In genomic region chr10:102935939-102936605, GRCh38 we compare ENCODE assay signal across 22 cellular contexts. TPM values are rescaled to one million over a fixed set of nuclear protein-coding genes. Genes with fewer than 3 reads are reported as not detected.
DNase-seq lines count a peak whose midpoint lies in the region; ATAC-seq and TF ChIP-seq lines count a peak whose summit lies in the region.
"Had no signal": no experiment of that assay in that cellular context is flagged by ENCODE, and none has a peak within 500 bp of the region (broad histone marks: within the 10 kb centered on the region; RNA-seq: fewer than 3 reads in every experiment).

No MANE protein-coding gene starts in this region.

- no peaks in the 10 kb centered on the region for H3K9me3 ChIP-seq in SK-N-SH
- H3K9me3 ChIP-seq: HAP-1, psoas muscle, testis had no signal

- no peak overlapping the region for H2AFZ ChIP-seq in SK-N-SH (ENCODE audit: low read depth)

- POLR2A ChIA-PET in SK-N-SH (lab: Yijun Ruan, JAX) = no interaction called here

- intact Hi-C loops in activated T-helper 1 cell treated with anti-CD3 and anti-CD28 coated beads, Interleukin-12 subunit alpha, Interleukin-12 subunit beta, Interleukin-2, Interleukin-4 antibody, amounts not matched to agents 30 ng/mL and 10 ng/mL and 1 ng/mL, durations not matched to agents 14 hours and 24 hours and 36 hours (cut with micrococcal nuclease) = no loop called here

- H3K79me2 ChIP-seq in SK-N-SH (ENCODE audit: insufficient read depth) = no peaks in the 10 kb centered on the region

- no peak overlapping the region for H3K4me2 ChIP-seq in SK-N-SH

- WGBS in SK-N-SH (ENCODE audit: low lambda C conversion rate) = 100% methylated on average over 3 of the region's 3 CpGs

- H3K4me3 Mint-ChIP-seq in activated CD8-positive, alpha-beta memory T cell treated with anti-CD3 and anti-CD28 coated beads, Interleukin-2, amount 10 ng/mL, durations not matched to agents 7 days and 5 days = no peak overlapping the region
- no peak overlapping the region for H3K4me3 Mint-ChIP-seq in activated T-helper 1 cell treated with anti-CD3 and anti-CD28 coated beads, Interleukin-12 subunit alpha, Interleukin-12 subunit beta, Interleukin-2, Interleukin-4 antibody, amounts not matched to agents 30 ng/mL and 10 ng/mL and 1 ng/mL, durations not matched to agents 14 hours and 24 hours and 36 hours
- H3K4me3 Mint-ChIP-seq: neural crest cell had no signal

- H3K9ac ChIP-seq in SK-N-SH = no peak overlapping the region
- H3K9ac ChIP-seq: BLaER1 treated with 17β-estradiol and CSF1 and Interleukin-3, amounts not matched to agents 10 nM and 100 nM had no signal

- H3K36me3 ChIP-seq in SK-N-SH (replicated peaks in 1 of 2; ENCODE audit: control insufficient read depth in 1 of 2, insufficient read depth in 2 of 2, low read length in 1 of 2) = no peaks in the 10 kb centered on the region
- H3K36me3 ChIP-seq: HAP-1 had no signal

- no peaks in the 10 kb centered on the region for H3K9me3 Mint-ChIP-seq in activated CD8-positive, alpha-beta memory T cell treated with anti-CD3 and anti-CD28 coated beads, Interleukin-2, amount 10 ng/mL, durations not matched to agents 7 days and 5 days (ENCODE audit: low read depth)
- H3K9me3 Mint-ChIP-seq in activated T-helper 1 cell treated with anti-CD3 and anti-CD28 coated beads, Interleukin-12 subunit alpha, Interleukin-12 subunit beta, Interleukin-2, Interleukin-4 antibody, amounts not matched to agents 30 ng/mL and 10 ng/mL and 1 ng/mL, durations not matched to agents 14 hours and 24 hours and 36 hours = no peaks in the 10 kb centered on the region
- H3K9me3 Mint-ChIP-seq: neural crest cell had no signal

- peak overlapping the region; percentile 40 for H3K27ac Mint-ChIP-seq in activated CD8-positive, alpha-beta memory T cell treated with anti-CD3 and anti-CD28 coated beads, Interleukin-2, amount 10 ng/mL, durations not matched to agents 7 days and 5 days
- peak overlapping the region; percentile 16 for H3K27ac Mint-ChIP-seq in activated T-helper 1 cell treated with anti-CD3 and anti-CD28 coated beads, Interleukin-12 subunit alpha, Interleukin-12 subunit beta, Interleukin-2, Interleukin-4 antibody, amounts not matched to agents 30 ng/mL and 10 ng/mL and 1 ng/mL, durations not matched to agents 14 hours and 24 hours and 36 hours

- H3K4me3 ChIP-seq in SK-N-SH (ENCODE audit: low read depth in 2 of 2, low read length in 1 of 2) = no peak overlapping the region
- H3K4me3 ChIP-seq: BLaER1 treated with 17β-estradiol and CSF1 and Interleukin-3, amounts not matched to agents 10 nM and 100 nM; HAP-1; psoas muscle; testis had no signal

- no peaks in the 10 kb centered on the region for H3K4me1 ChIP-seq in SK-N-SH (ENCODE audit: control insufficient read depth in 1 of 2, insufficient read depth in 2 of 2, low read depth in 1 of 2, low read length in 1 of 2)
- H3K4me1 ChIP-seq: HAP-1, psoas muscle, testis had no signal

- no peaks in the 10 kb centered on the region for H4K20me1 ChIP-seq in SK-N-SH (ENCODE audit: insufficient read depth)
- H4K20me1 ChIP-seq: BLaER1 treated with 17β-estradiol and CSF1 and Interleukin-3, amounts not matched to agents 10 nM and 100 nM had no signal

- no peak for TF ChIP-seq CTCF in SK-N-SH (IDR thresholded peaks at IDR 0.05)

- H3K9me2 ChIP-seq in SK-N-SH = no peaks in the 10 kb centered on the region

- no peaks in the 10 kb centered on the region for H3F3A ChIP-seq in SK-N-SH (replicated peaks; ENCODE audit: insufficient read depth)

- no peak for TF ChIP-seq EP300 in SK-N-SH (IDR thresholded peaks at IDR 0.05; ENCODE audit: borderline replicate concordance in 1 of 2, low read depth in 1 of 2, low read length in 1 of 2)

- ATAC-seq in activated CD8-positive, alpha-beta memory T cell treated with anti-CD3 and anti-CD28 coated beads, Interleukin-2, amount 10 ng/mL, durations not matched to agents 7 days and 5 days = peak; percentile 65
- ATAC-seq: psoas muscle had no signal

- H3K27me3 ChIP-seq in SK-N-SH (ENCODE audit: insufficient read depth) = no peaks in the 10 kb centered on the region
- H3K27me3 ChIP-seq: BLaER1 treated with 17β-estradiol and CSF1 and Interleukin-3, amounts not matched to agents 10 nM and 100 nM; testis had no signal

- peaks cover 13% of the 10 kb centered on the region for H3K4me1 Mint-ChIP-seq in activated CD8-positive, alpha-beta memory T cell treated with anti-CD3 and anti-CD28 coated beads, Interleukin-2, amount 10 ng/mL, durations not matched to agents 7 days and 5 days
- peaks cover 11% of the 10 kb centered on the region for H3K4me1 Mint-ChIP-seq in activated T-helper 1 cell treated with anti-CD3 and anti-CD28 coated beads, Interleukin-12 subunit alpha, Interleukin-12 subunit beta, Interleukin-2, Interleukin-4 antibody, amounts not matched to agents 30 ng/mL and 10 ng/mL and 1 ng/mL, durations not matched to agents 14 hours and 24 hours and 36 hours (ENCODE audit: low read depth)
- H3K4me1 Mint-ChIP-seq: neural crest cell had no signal

- H3K27ac ChIP-seq in SK-N-SH (ENCODE audit: low read depth in 2 of 2, low read length in 1 of 2) = no peak overlapping the region
- H3K27ac ChIP-seq: BLaER1 treated with 17β-estradiol and CSF1 and Interleukin-3, amounts not matched to agents 10 nM and 100 nM; psoas muscle; testis had no signal

- no peak for TF ChIP-seq RAD21 in SK-N-SH (IDR thresholded peaks at IDR 0.05; ENCODE audit: low read length)

- H3K36me3 Mint-ChIP-seq in activated CD8-positive, alpha-beta memory T cell treated with anti-CD3 and anti-CD28 coated beads, Interleukin-2, amount 10 ng/mL, durations not matched to agents 7 days and 5 days = no peaks in the 10 kb centered on the region
- no peaks in the 10 kb centered on the region for H3K36me3 Mint-ChIP-seq in activated T-helper 1 cell treated with anti-CD3 and anti-CD28 coated beads, Interleukin-12 subunit alpha, Interleukin-12 subunit beta, Interleukin-2, Interleukin-4 antibody, amounts not matched to agents 30 ng/mL and 10 ng/mL and 1 ng/mL, durations not matched to agents 14 hours and 24 hours and 36 hours (ENCODE audit: low read depth)

- no peak for DNase-seq in activated CD8-positive, alpha-beta memory T cell treated with anti-CD3 and anti-CD28 coated beads, Interleukin-2, amount 10 ng/mL, durations not matched to agents 7 days and 5 days
- no peak for DNase-seq in activated CD8-positive, alpha-beta memory T cell treated with anti-CD3 and anti-CD28 coated beads, Interleukin-2, amount 50 U/mL, for 48 hours
- DNase-seq in NCI-H2171 (lab: John Stamatoyannopoulos, UW) = peak; percentile 25
- DNase-seq in activated T-helper 1 cell treated with anti-CD3 and anti-CD28 coated beads, Interleukin-12 subunit alpha, Interleukin-12 subunit beta, Interleukin-2, Interleukin-4 antibody, amounts not matched to agents 30 ng/mL and 10 ng/mL and 1 ng/mL, durations not matched to agents 14 hours and 24 hours and 36 hours (ENCODE audit: low spot score) = no peak
- peak; percentile 51 for DNase-seq in stimulated activated CD4-positive, alpha-beta T cell treated with anti-CD3 and anti-CD28 coated beads, Interleukin-15, amount 100 ng/mL, for 24 hours
- no peak for DNase-seq in NCI-H187 (lab: John Stamatoyannopoulos, UW)
- DNase-seq in mucosa of gallbladder (ENCODE audit: low spot score) = no peak
- DNase-seq in SK-N-SH = no peak
- DNase-seq: activated CD4-positive, CD25-positive, alpha-beta regulatory T cell treated with anti-CD3 and anti-CD28 coated beads, Interleukin-2, amount 50 U/mL, for 72 hours; activated effector memory CD4-positive, alpha-beta T cell treated with Interleukin-2 at 50 U/mL for 16 hours; Calu3; foreskin melanocyte; hippocampal formation; NCI-H1105 treated with DMSO at 0.1 percent for 48 hours; NCI-H510A treated with DMSO at 0.1 percent for 48 hours; NK-92 treated with Interleukin-12 subunit alpha and Interleukin-12 subunit beta, amount 100 ng/mL, for 24 hours; psoas muscle; small intestine; testis had no signal

- CTCF ChIA-PET in activated CD8-positive, alpha-beta memory T cell treated with anti-CD3 and anti-CD28 coated beads, Interleukin-2, amount 10 ng/mL, durations not matched to agents 7 days and 5 days (lab: Charles Lee) = no interaction called here
- CTCF ChIA-PET in SK-N-SH (lab: Yijun Ruan, JAX) = no interaction called here

- H3K27me3 Mint-ChIP-seq in activated CD8-positive, alpha-beta memory T cell treated with anti-CD3 and anti-CD28 coated beads, Interleukin-2, amount 10 ng/mL, durations not matched to agents 7 days and 5 days = no peaks in the 10 kb centered on the region
- no peaks in the 10 kb centered on the region for H3K27me3 Mint-ChIP-seq in activated T-helper 1 cell treated with anti-CD3 and anti-CD28 coated beads, Interleukin-12 subunit alpha, Interleukin-12 subunit beta, Interleukin-2, Interleukin-4 antibody, amounts not matched to agents 30 ng/mL and 10 ng/mL and 1 ng/mL, durations not matched to agents 14 hours and 24 hours and 36 hours (ENCODE audit: insufficient read depth)

TF ChIP-seq in SK-N-SH, 30 proteins besides CTCF, POLR2A, EP300 and RAD21 (continues in another document):
- TF ChIP-seq GABPA (IDR thresholded peaks at IDR 0.05; ENCODE audit: low read depth) = no peak
- TF ChIP-seq FOXJ3 (CRISPR knock-in tag; IDR thresholded peaks at IDR 0.05) = no peak
- no peak for TF ChIP-seq IRF3 (IDR thresholded peaks at IDR 0.05; ENCODE audit: low read depth, low read length)
- TF ChIP-seq, protein P1, sequence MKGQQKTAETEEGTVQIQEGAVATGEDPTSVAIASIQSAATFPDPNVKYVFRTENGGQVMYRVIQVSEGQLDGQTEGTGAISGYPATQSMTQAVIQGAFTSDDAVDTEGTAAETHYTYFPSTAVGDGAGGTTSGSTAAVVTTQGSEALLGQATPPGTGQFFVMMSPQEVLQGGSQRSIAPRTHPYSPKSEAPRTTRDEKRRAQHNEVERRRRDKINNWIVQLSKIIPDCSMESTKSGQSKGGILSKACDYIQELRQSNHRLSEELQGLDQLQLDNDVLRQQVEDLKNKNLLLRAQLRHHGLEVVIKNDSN (IDR thresholded peaks at IDR 0.05; ENCODE audit: borderline replicate concordance, low read depth) = no peak

RNA-seq across cellular contexts. Expression of gene CNNM2, which starts 18.0 kb away (rescaled TPM):
- 10 to 100 TPM in 1 of 2 experiments, 1 to 10 TPM in 1; 8.0 to 10.1 TPM for total RNA-seq in activated CD8-positive, alpha-beta memory T cell treated with anti-CD3 and anti-CD28 coated beads, Interleukin-2, amount 10 ng/mL, durations not matched to agents 7 days and 5 days
- total RNA-seq in activated T-helper 1 cell treated with anti-CD3 and anti-CD28 coated beads, Interleukin-12 subunit alpha, Interleukin-12 subunit beta, Interleukin-2, Interleukin-4 antibody, amounts not matched to agents 30 ng/mL and 10 ng/mL and 1 ng/mL, durations not matched to agents 14 hours and 24 hours and 36 hours = 5.5 and 6.6 TPM in 2 replicates
- 33.0 TPM for total RNA-seq in mucosa of gallbladder
- polyA plus RNA-seq in SK-N-SH (2012; rRNA removed) = 2.2 and 4.0 TPM in 2 replicates
- 2.5 and 3.1 TPM in 2 replicates for polyA plus RNA-seq in SK-N-SH (2012; cell fraction: cytosol; rRNA removed)
- 5.4 and 5.6 TPM in 2 replicates for polyA plus RNA-seq in SK-N-SH (2012; cell fraction: nucleus; rRNA removed)

Comparison
In these comparisons a context has a peak if more than half of its experiments do, and no peak if none do; other contexts are left out.
1. DNase-seq: peak in NCI-H2171 (single experiment) and stimulated activated CD4-positive, alpha-beta T cell treated with anti-CD3 and anti-CD28 coated beads, Interleukin-15, amount 100 ng/mL, for 24 hours (single experiment); none in activated CD8-positive, alpha-beta memory T cell treated with anti-CD3 and anti-CD28 coated beads, Interleukin-2, amount 10 ng/mL, durations not matched to agents 7 days and 5 days (single experiment), activated CD8-positive, alpha-beta memory T cell treated with anti-CD3 and anti-CD28 coated beads, Interleukin-2, amount 50 U/mL, for 48 hours (single experiment), activated T-helper 1 cell treated with anti-CD3 and anti-CD28 coated beads, Interleukin-12 subunit alpha, Interleukin-12 subunit beta, Interleukin-2, Interleukin-4 antibody, amounts not matched to agents 30 ng/mL and 10 ng/mL and 1 ng/mL, durations not matched to agents 14 hours and 24 hours and 36 hours (single experiment), NCI-H187 (0 of 2), mucosa of gallbladder (single experiment) and SK-N-SH (single experiment).